In the genomic region with DNA sequence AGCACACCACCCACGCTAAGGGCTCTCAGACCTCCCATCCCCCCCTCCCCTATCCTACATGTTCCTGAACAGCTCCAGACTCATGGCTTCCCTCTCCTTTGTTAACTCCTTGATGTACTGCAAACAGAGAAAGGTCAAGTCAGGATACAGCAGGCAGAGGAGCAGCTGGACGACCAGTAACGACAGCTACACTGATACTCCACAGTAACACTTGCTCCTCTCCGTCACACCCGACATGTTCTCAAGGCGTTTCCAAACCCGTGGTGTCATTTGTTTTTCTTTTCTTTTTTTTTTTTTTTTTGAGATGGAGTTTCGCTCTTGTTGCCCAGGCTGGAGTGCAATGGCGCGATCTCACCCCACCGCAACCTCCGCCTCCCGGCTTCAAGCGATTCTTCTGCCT, we compare ENCODE assay signal across 5 cellular contexts. TPM values are rescaled to one million over a fixed set of nuclear protein-coding genes. Genes with fewer than 3 reads are reported as not detected.
"Had no signal": no experiment of that assay in that cellular context is flagged by ENCODE, and none has a peak within 500 bp of the region (broad histone marks: within the 10 kb centered on the region; RNA-seq: fewer than 3 reads in every experiment).

No MANE protein-coding gene starts in this region.

RNA-seq across cellular contexts. Expression of a gene that starts 4.3 kb away (rescaled TPM):
- total RNA-seq: GM23338, H1, H9, HT-29, IMR-90 had no signal
- polyA plus RNA-seq: H1, IMR-90 had no signal

RNA-seq across cellular contexts. Expression of a gene that starts 41.6 kb away (rescaled TPM):
- total RNA-seq: HT-29 had no signal
